In genomic region chr1:29649375-29650040, GRCh38 we compare ENCODE assay signal across 11 cellular contexts.
DNase-seq lines count a peak whose midpoint lies in the region; ATAC-seq and TF ChIP-seq lines count a peak whose summit lies in the region.
"Had no signal": no experiment of that assay in that cellular context is flagged by ENCODE, and none has a peak within 500 bp of the region (broad histone marks: within the 10 kb centered on the region; RNA-seq: fewer than 3 reads in every experiment).

No MANE protein-coding gene starts in this region.

- H3K4me1 ChIP-seq in BE2C (peaks cover 2% of the 10 kb centered on the region; the same call in 1 of the 2 replicates), Peyer's patch (no peaks in the 10 kb centered on the region), foreskin keratinocyte (no peaks in the 10 kb centered on the region)

- H3K27ac ChIP-seq in Peyer's patch (no peak overlapping the region), foreskin keratinocyte (no peak overlapping the region)

- DNase-seq in BE2C: peak; percentile 46
- peak; percentile 8 for DNase-seq in H7
- peak in 2 of 3 donors; percentile 3 to 13 for DNase-seq in Peyer's patch
- peak; percentile 54 to 64 for DNase-seq in foreskin keratinocyte
- no peak for DNase-seq in COLO668 (lab: John Stamatoyannopoulos, UW; ENCODE audit: unreplicated experiment)
- DNase-seq in COR-L47 (lab: John Stamatoyannopoulos, UW): no peak
- DNase-seq: activated CD4-positive, CD25-positive, alpha-beta regulatory T cell treated with anti-CD3 and anti-CD28 coated beads, Interleukin-2, amount 50 U/mL, for 72 hours; activated gamma-delta T cell treated with Interleukin-2 at 50 U/mL for 16 hours; hippocampal formation had no signal

- H3K4me3 ChIP-seq in BE2C (ENCODE audit: low read depth, low read length): no peak overlapping the region; the same call in 1 of the 2 replicates
- H3K4me3 ChIP-seq in H7 (ENCODE audit: insufficient read depth, low read depth, low read length): no peak overlapping the region
- H3K4me3 ChIP-seq in Peyer's patch: no peak overlapping the region

- H3K9me3 ChIP-seq in BE2C (no peaks in the 10 kb centered on the region), Peyer's patch (no peaks in the 10 kb centered on the region)

- TF ChIP-seq POLR2A in Peyer's patch (IDR thresholded peaks at IDR 0.05): no peak

- TF ChIP-seq CTCF in BE2C (IDR thresholded peaks at IDR 0.05; ENCODE audit: low read depth, low read length) (no peak), Peyer's patch (IDR thresholded peaks at IDR 0.05) (no peak), foreskin keratinocyte (conservative IDR thresholded peaks at IDR 0.05) (no peak)

- H3K27me3 ChIP-seq in BE2C (no peaks in the 10 kb centered on the region), H7 (ENCODE audit: control insufficient read depth, insufficient read depth, low read length) (no peaks in the 10 kb centered on the region), Peyer's patch (no peaks in the 10 kb centered on the region), foreskin keratinocyte (no peaks in the 10 kb centered on the region)

- ATAC-seq in foreskin keratinocyte: peak; percentile 71
- ATAC-seq in HG02678 (IDR thresholded peaks at IDR 0.05; ENCODE audit: unreplicated experiment): no peak
- ATAC-seq in HG03378 (IDR thresholded peaks at IDR 0.05; ENCODE audit: unreplicated experiment): no peak

- H3K36me3 ChIP-seq in BE2C: no peaks in the 10 kb centered on the region
- no peaks in the 10 kb centered on the region for H3K36me3 ChIP-seq in H7 (replicated peaks; ENCODE audit: control insufficient read depth, insufficient read depth, low read length)
- H3K36me3 ChIP-seq in Peyer's patch: no peaks in the 10 kb centered on the region

Comparison
In these comparisons a context has a peak if more than half of its experiments do, and no peak if none do; other contexts are left out.
1. DNase-seq: peak in BE2C (single experiment), H7 (single experiment), Peyer's patch (2 of 3) and foreskin keratinocyte (2 of 2); none in COLO668 (single experiment) and COR-L47 (single experiment).